Comparison of ENCODE assay signal across 30 cellular contexts in genomic region chr7:33721895-33722294, GRCh38.
A peak's percentile ranks its signal among the peaks of the same experiment; 100 is the strongest.
DNase-seq lines count a peak whose midpoint lies in the region; ATAC-seq, FAIRE-seq and TF ChIP-seq lines count a peak whose summit lies in the region.
"Had no signal": no experiment of that assay in that cellular context is flagged by ENCODE, and none has a peak within 500 bp of the region (broad histone marks: within the 10 kb centered on the region; RNA-seq: fewer than 3 reads in every experiment).

No MANE protein-coding gene starts in this region.

- H3K9me3 Mint-ChIP-seq in nephron: no peaks in the 10 kb centered on the region
- peaks cover 0 to 7% of the 10 kb centered on the region in 2 donors for H3K9me3 Mint-ChIP-seq in stimulated activated naive CD8-positive, alpha-beta T cell treated with anti-CD3 and anti-CD28 coated beads, Interleukin-15, amount 100 ng/mL, for 72 hours
- H3K9me3 Mint-ChIP-seq: activated CD4-positive, alpha-beta memory T cell treated with anti-CD3 and anti-CD28 coated beads for 36 hours; activated naive CD8-positive, alpha-beta T cell treated with anti-CD3 and anti-CD28 coated beads, Interleukin-2, amount 10 ng/mL, durations not matched to agents 7 days and 5 days; memory B cell; natural killer cell; WTC11 had no signal

- 86% methylated on average over 3 of the region's 4 CpGs for WGBS in HepG2 (ENCODE audit: low lambda C conversion rate)
- WGBS in right lobe of liver (ENCODE audit: insufficient coverage, low coverage, low lambda C conversion rate, missing lambda C conversion rate): 60% methylated on average over 2 of the region's 4 CpGs
- WGBS in pancreas, 2 donors: 74 to 80% methylated on average over 4 of the region's 4 CpGs

- no peak overlapping the region for H3K9ac ChIP-seq in HepG2 (ENCODE audit: insufficient read depth, low read depth, low read length)
- H3K9ac ChIP-seq: GM23248 had no signal

- intact Hi-C loops in HepG2 (cut with micrococcal nuclease; ENCODE audit: unreplicated experiment): no loop called here
- intact Hi-C loops in right lobe of liver (cut with DNase I): no loop called here
- intact Hi-C loops in pancreas (cut with DNase I): no loop called here

- no peak for TF ChIP-seq CTCF in HepG2 (CRISPR knock-in tag; IDR thresholded peaks at IDR 0.05)
- no peak for TF ChIP-seq CTCF in right lobe of liver (IDR thresholded peaks at IDR 0.05)
- TF ChIP-seq CTCF in brain microvascular endothelial cell (IDR thresholded peaks at IDR 0.05; ENCODE audit: low read depth, low read length, missing control alignments): no peak
- TF ChIP-seq CTCF in nephron (IDR thresholded peaks at IDR 0.05; ENCODE audit: unreplicated experiment in 3 of 3): no peak
- TF ChIP-seq CTCF in pancreas (IDR thresholded peaks at IDR 0.05): no peak

- H3K4me3 ChIP-seq in HepG2 (replicated peaks in 1 of 3; ENCODE audit: insufficient read depth in 1 of 3, low read depth in 2 of 3, low read length in 3 of 3): no peak overlapping the region
- H3K4me3 ChIP-seq in right lobe of liver: no peak overlapping the region
- H3K4me3 ChIP-seq in brain microvascular endothelial cell (ENCODE audit: low read depth, low read length): no peak overlapping the region
- no peak overlapping the region for H3K4me3 ChIP-seq in pancreas
- H3K4me3 ChIP-seq: GM23248, heart left ventricle, stomach, upper lobe of left lung had no signal

- H3K4me3 Mint-ChIP-seq in nephron: no peak overlapping the region
- no peak overlapping the region for H3K4me3 Mint-ChIP-seq in stimulated activated naive CD8-positive, alpha-beta T cell treated with anti-CD3 and anti-CD28 coated beads, Interleukin-15, amount 100 ng/mL, for 72 hours
- H3K4me3 Mint-ChIP-seq: activated CD4-positive, alpha-beta memory T cell treated with anti-CD3 and anti-CD28 coated beads for 36 hours; activated naive CD8-positive, alpha-beta T cell treated with anti-CD3 and anti-CD28 coated beads, Interleukin-2, amount 10 ng/mL, durations not matched to agents 7 days and 5 days; memory B cell; natural killer cell; WTC11 had no signal

- H3K27me3 ChIP-seq in HepG2 (ENCODE audit: control insufficient read depth in 1 of 2, insufficient read depth in 2 of 2, low read length in 2 of 2): no peaks in the 10 kb centered on the region
- no peaks in the 10 kb centered on the region for H3K27me3 ChIP-seq in right lobe of liver
- no peaks in the 10 kb centered on the region for H3K27me3 ChIP-seq in brain microvascular endothelial cell (replicated peaks)
- H3K27me3 ChIP-seq in pancreas: no peaks in the 10 kb centered on the region
- H3K27me3 ChIP-seq: heart left ventricle, stomach, upper lobe of left lung had no signal

- no peak overlapping the region for H2AFZ ChIP-seq in HepG2 (ENCODE audit: low read length)
- H2AFZ ChIP-seq: GM23248 had no signal

- ATAC-seq in HepG2: no peak
- no peak for ATAC-seq in right lobe of liver
- no peak for ATAC-seq in GM18517 (IDR thresholded peaks at IDR 0.05; ENCODE audit: unreplicated experiment)
- ATAC-seq in stimulated activated naive CD8-positive, alpha-beta T cell treated with anti-CD3 and anti-CD28 coated beads, Interleukin-15, amount 100 ng/mL, for 72 hours: no peak
- no peak for ATAC-seq in pancreas
- ATAC-seq: left colon, natural killer cell, right cardiac atrium had no signal

- no peak for TF ChIP-seq EP300 in HepG2 (IDR thresholded peaks at IDR 0.05; ENCODE audit: low read depth in 2 of 2, low read length in 2 of 2)
- TF ChIP-seq EP300 in HepG2 (CRISPR knock-in tag; IDR thresholded peaks at IDR 0.05; ENCODE audit: borderline replicate concordance): no peak

- peaks cover 57% of the 10 kb centered on the region for H3K4me1 Mint-ChIP-seq in nephron
- H3K4me1 Mint-ChIP-seq in stimulated activated naive CD8-positive, alpha-beta T cell treated with anti-CD3 and anti-CD28 coated beads, Interleukin-15, amount 100 ng/mL, for 72 hours: no peaks in the 10 kb centered on the region
- H3K4me1 Mint-ChIP-seq: activated naive CD8-positive, alpha-beta T cell treated with anti-CD3 and anti-CD28 coated beads, Interleukin-2, amount 10 ng/mL, durations not matched to agents 7 days and 5 days; memory B cell had no signal

- CTCF ChIA-PET in HepG2 (lab: Yijun Ruan, JAX; ENCODE audit: low intra/inter-chr PET ratio, low total read pairs): no interaction called here

- H3K9me3 ChIP-seq in HepG2 (ENCODE audit: low read length) (no peaks in the 10 kb centered on the region), right lobe of liver (no peaks in the 10 kb centered on the region), pancreas (no peaks in the 10 kb centered on the region)
- H3K9me3 ChIP-seq: upper lobe of left lung had no signal

- peak overlapping the region; percentile 34 to 80 (median 64) for H3K27ac Mint-ChIP-seq in nephron
- H3K27ac Mint-ChIP-seq in stimulated activated naive CD8-positive, alpha-beta T cell treated with anti-CD3 and anti-CD28 coated beads, Interleukin-15, amount 100 ng/mL, for 72 hours: no peak overlapping the region
- H3K27ac Mint-ChIP-seq: activated CD4-positive, alpha-beta memory T cell treated with anti-CD3 and anti-CD28 coated beads for 36 hours; activated naive CD8-positive, alpha-beta T cell treated with anti-CD3 and anti-CD28 coated beads, Interleukin-2, amount 10 ng/mL, durations not matched to agents 7 days and 5 days; memory B cell; natural killer cell; WTC11 had no signal

- POLR2A ChIA-PET in HepG2 (lab: Yijun Ruan, JAX): no interaction called here

- no peaks in the 10 kb centered on the region for H3K79me2 ChIP-seq in HepG2 (ENCODE audit: insufficient read depth, low read length)

- H3K4me1 ChIP-seq in HepG2 (ENCODE audit: insufficient read depth, low read length) (peaks cover 44% of the 10 kb centered on the region), right lobe of liver (no peaks in the 10 kb centered on the region), pancreas (no peaks in the 10 kb centered on the region)

- peaks cover 8% of the 10 kb centered on the region for H3K27me3 Mint-ChIP-seq in nephron (ENCODE audit: low read depth)
- H3K27me3 Mint-ChIP-seq in stimulated activated naive CD8-positive, alpha-beta T cell treated with anti-CD3 and anti-CD28 coated beads, Interleukin-15, amount 100 ng/mL, for 72 hours: no peaks in the 10 kb centered on the region
- H3K27me3 Mint-ChIP-seq: activated CD4-positive, alpha-beta memory T cell treated with anti-CD3 and anti-CD28 coated beads for 36 hours; activated naive CD8-positive, alpha-beta T cell treated with anti-CD3 and anti-CD28 coated beads, Interleukin-2, amount 10 ng/mL, durations not matched to agents 7 days and 5 days; memory B cell had no signal

- H3K36me3 Mint-ChIP-seq in nephron (ENCODE audit: low read depth): no peaks in the 10 kb centered on the region
- H3K36me3 Mint-ChIP-seq: activated naive CD8-positive, alpha-beta T cell treated with anti-CD3 and anti-CD28 coated beads, Interleukin-2, amount 10 ng/mL, durations not matched to agents 7 days and 5 days; natural killer cell; WTC11 had no signal

- in situ Hi-C loops in HepG2 (cut with HindIII; ENCODE audit: extremely low pct_ligation_motif_present, low pct_unique_long_range_greater_than_20kb) (loop anchor here (25.0 kb wide), 1 partner anchor 535 kb away; no protein-coding TSS in a partner anchor), brain microvascular endothelial cell (cut with HindIII; ENCODE audit: low pct_ligation_motif_present, low sequenced_read_pairs) (no loop called here)

- no TSS peak for BruUV-seq in HepG2 (replicated peaks; lab: Mats Ljungman, UMichigan)

- no peak for TF ChIP-seq RAD21 in HepG2 (CRISPR knock-in tag; IDR thresholded peaks at IDR 0.05)

- FAIRE-seq in HepG2 (lab: Jason Lieb, UNC) (no peak), pancreas (lab: Jason Lieb, UNC) (no peak)
- FAIRE-seq: A204.1, GM18507 had no signal

- DNase-seq in HepG2 (ENCODE audit: low spot score) (no peak), right lobe of liver (no peak), brain microvascular endothelial cell (no peak), NCI-H226 (no peak), pancreas (no peak)
- no peak for DNase-seq in stimulated activated naive CD8-positive, alpha-beta T cell treated with anti-CD3 and anti-CD28 coated beads, Interleukin-15, amount 100 ng/mL, for 72 hours
- DNase-seq: activated CD4-positive, alpha-beta memory T cell treated with anti-CD3 and anti-CD28 coated beads for 36 hours; activated effector memory CD4-positive, alpha-beta T cell treated with Interleukin-2 at 50 U/mL for 16 hours; activated naive CD8-positive, alpha-beta T cell treated with anti-CD3 and anti-CD28 coated beads, Interleukin-2, amount 10 ng/mL, durations not matched to agents 7 days and 5 days; COR-L47; DMS79 treated with DMSO at 0.1 percent for 48 hours; heart left ventricle; left colon; natural killer cell; NCI-H1105; NCI-H2029 treated with DMSO at 0.1 percent for 48 hours; NCI-H2227 treated with DMSO at 0.1 percent for 48 hours; NCI-H748 treated with DMSO at 0.1 percent for 48 hours; stomach; SW 1271 had no signal

- no peak for TF ChIP-seq POLR2A in HepG2 (IDR thresholded peaks at IDR 0.05; ENCODE audit: insufficient read depth in 1 of 2, low read depth in 2 of 2, low read length in 2 of 2)
- TF ChIP-seq POLR2A in right lobe of liver (IDR thresholded peaks at IDR 0.05): no peak

- no peak overlapping the region for H3K4me2 ChIP-seq in HepG2 (ENCODE audit: low read depth, low read length)

- H3K27ac ChIP-seq in HepG2 (ENCODE audit: extremely low read length, insufficient read depth, low read length) (no peak overlapping the region), right lobe of liver (no peak overlapping the region), brain microvascular endothelial cell (peak overlapping the region; percentile 28), pancreas (no peak overlapping the region)
- H3K27ac ChIP-seq: epithelial cell of prostate, GM23248, heart left ventricle, stomach, upper lobe of left lung had no signal

- no peaks in the 10 kb centered on the region for H4K20me1 ChIP-seq in HepG2 (ENCODE audit: insufficient read depth, low read length)

- H3K36me3 ChIP-seq in HepG2 (replicated peaks in 1 of 2; ENCODE audit: control insufficient read depth in 1 of 2, insufficient read depth in 2 of 2, low read length in 2 of 2) (no peaks in the 10 kb centered on the region), right lobe of liver (no peaks in the 10 kb centered on the region), brain microvascular endothelial cell (replicated peaks) (no peaks in the 10 kb centered on the region), pancreas (no peaks in the 10 kb centered on the region)
- H3K36me3 ChIP-seq: heart left ventricle, stomach, upper lobe of left lung had no signal

TF ChIP-seq in HepG2, 621 proteins besides CTCF, POLR2A, EP300 and RAD21:
- no peak for TF ChIP-seq HDAC6 (IDR thresholded peaks at IDR 0.05; ENCODE audit: low read depth, low read length)
- no peak for TF ChIP-seq ARNT2 (CRISPR knock-in tag; IDR thresholded peaks at IDR 0.05; ENCODE audit: low read depth)
- no peak for TF ChIP-seq CCAR2 (optimal IDR thresholded peaks at IDR 0.05; ENCODE audit: low read depth, low read length)
- TF ChIP-seq ZNF160 (CRISPR knock-in tag; IDR thresholded peaks at IDR 0.05): no peak
- no peak for TF ChIP-seq MXI1 (IDR thresholded peaks at IDR 0.05; ENCODE audit: borderline replicate concordance, low read depth, low read length)
- peak; percentile 64; the same call in 1 of the 2 replicates for TF ChIP-seq ZNF12 (CRISPR knock-in tag; IDR thresholded peaks at IDR 0.05)
- TF ChIP-seq NAIF1 (CRISPR knock-in tag; IDR thresholded peaks at IDR 0.05; ENCODE audit: borderline replicate concordance): no peak
- TF ChIP-seq HDAC1 (CRISPR knock-in tag; IDR thresholded peaks at IDR 0.05): no peak
TF ChIP-seq in HepG2: peak in this region for 1.

Comparison
In these comparisons a context has a peak if more than half of its experiments do, and no peak if none do; other contexts are left out.
1. H3K27ac Mint-ChIP-seq: peak in nephron (3 of 3); none in stimulated activated naive CD8-positive, alpha-beta T cell treated with anti-CD3 and anti-CD28 coated beads, Interleukin-15, amount 100 ng/mL, for 72 hours (0 of 2).